8 cellular contexts compared by ENCODE assay signal in genomic region chr5:140647042-140647341, GRCh38. TPM values are rescaled to one million over a fixed set of nuclear protein-coding genes. Genes with fewer than 3 reads are reported as not detected.
A peak's percentile ranks its signal among the peaks of the same experiment; 100 is the strongest.
DNase-seq lines count a peak whose midpoint lies in the region; ATAC-seq and TF ChIP-seq lines count a peak whose summit lies in the region.

No MANE protein-coding gene starts in this region.

- H3K9ac ChIP-seq in mucosa of stomach (ENCODE audit: low read length): peak overlapping the region; percentile 85

- peak overlapping the region; percentile 99 for H3K27ac Mint-ChIP-seq in central memory CD8-positive, alpha-beta T cell (ENCODE audit: low read depth)

- H3K4me1 Mint-ChIP-seq in central memory CD8-positive, alpha-beta T cell: peaks cover 53% of the 10 kb centered on the region

- H3K9me3 ChIP-seq in mucosa of stomach (ENCODE audit: control insufficient read depth, low read length): no peaks in the 10 kb centered on the region

- no peaks in the 10 kb centered on the region for H3K9me3 Mint-ChIP-seq in central memory CD8-positive, alpha-beta T cell

- peaks cover 14% of the 10 kb centered on the region for H3K36me3 ChIP-seq in BJ (ENCODE audit: control insufficient read depth, insufficient read depth, low read length)
- no peaks in the 10 kb centered on the region for H3K36me3 ChIP-seq in mucosa of stomach (ENCODE audit: control insufficient read depth, insufficient read depth, low read length)

- peak overlapping the region; percentile 96 for H3K4me3 Mint-ChIP-seq in central memory CD8-positive, alpha-beta T cell

- H3K36me3 Mint-ChIP-seq in central memory CD8-positive, alpha-beta T cell (ENCODE audit: insufficient read depth): peaks cover 46% of the 10 kb centered on the region

- H3K27me3 Mint-ChIP-seq in central memory CD8-positive, alpha-beta T cell: no peaks in the 10 kb centered on the region

- TF ChIP-seq CTCF in BJ (IDR thresholded peaks at IDR 0.05; ENCODE audit: insufficient read depth, low read depth, low read length): no peak

- POLR2A ChIA-PET in BJ (lab: Charles Lee): interaction anchor here (0.7 kb wide), 1 partner anchor 100 kb away, joined by 4 read pairs; the partner anchor contains the start of gene EIF4EBP3

- peaks cover 6% of the 10 kb centered on the region for H3K4me1 ChIP-seq in mucosa of stomach (ENCODE audit: control insufficient read depth, insufficient read depth, low read length)

- no peaks in the 10 kb centered on the region for H3K27me3 ChIP-seq in BJ (ENCODE audit: control insufficient read depth, insufficient read depth, low read length)
- H3K27me3 ChIP-seq in mucosa of stomach (ENCODE audit: control insufficient read depth, insufficient read depth, low read length): no peaks in the 10 kb centered on the region

- peak overlapping the region; percentile 77 for H3K4me3 ChIP-seq in BJ (ENCODE audit: low read depth, low read length)
- H3K4me3 ChIP-seq in mucosa of stomach (ENCODE audit: low read length): peak overlapping the region; percentile 74

- ATAC-seq in central memory CD8-positive, alpha-beta T cell (replicated peaks; ENCODE audit: extremely low read depth, poor library complexity, severe bottlenecking): peak; percentile 2
- ATAC-seq in GM21367 (IDR thresholded peaks at IDR 0.05; ENCODE audit: unreplicated experiment) (no peak), HG02884 (IDR thresholded peaks at IDR 0.05; ENCODE audit: unreplicated experiment) (no peak)

- DNase-seq in BJ (ENCODE audit: low read depth) (no peak), HT-29 (ENCODE audit: low spot score) (peak; percentile 29), GM19240 (ENCODE audit: insufficient read length, low spot score) (no peak), HK-2 (ENCODE audit: unreplicated experiment) (no peak)
- no peak for DNase-seq in central memory CD8-positive, alpha-beta T cell (ENCODE audit: low spot score in 2 of 2)

- CTCF ChIA-PET in BJ (lab: Yijun Ruan, JAX): interaction anchor here (0.7 to 2.7 kb wide), 5 partner anchors 18 to 287 kb away, joined by 3 to 8 read pairs (median 4); partner anchors contain the start of genes APBB3, EIF4EBP3 and WDR55

RNA-seq across cellular contexts. Expression of gene NDUFA2, which starts 0.4 kb away (rescaled TPM):
- 96.8 and 102 TPM in 2 replicates for polyA plus RNA-seq in BJ (2011; rRNA removed)
- polyA minus RNA-seq in BJ (2011; rRNA and poly(A)+ RNA removed): 10.4 and 11.7 TPM in 2 replicates
- total RNA-seq in HT-29 (2014; rRNA removed; shearing (Covaris generic)): 112 and 134 TPM in 2 replicates

RNA-seq across cellular contexts. Expression of gene IK, which starts 0.6 kb away (rescaled TPM):
- polyA plus RNA-seq in BJ (2011; rRNA removed): 71.8 and 105 TPM in 2 replicates
- polyA minus RNA-seq in BJ (2011; rRNA and poly(A)+ RNA removed): 41.0 and 61.3 TPM in 2 replicates
- 48.3 and 62.7 TPM in 2 replicates for total RNA-seq in HT-29 (2014; rRNA removed; shearing (Covaris generic))

RNA-seq across cellular contexts. Expression of gene TMCO6, which starts 7.7 kb away (rescaled TPM):
- polyA plus RNA-seq in BJ (2011; rRNA removed): 4.8 and 7.5 TPM in 2 replicates
- polyA minus RNA-seq in BJ (2011; rRNA and poly(A)+ RNA removed): 3.2 and 7.0 TPM in 2 replicates
- total RNA-seq in HT-29 (2014; rRNA removed; shearing (Covaris generic)): 39.5 and 52.2 TPM in 2 replicates

RNA-seq across cellular contexts. Expression of gene CD14, which starts 14.0 kb away (rescaled TPM):
- 0.69 and 1.9 TPM in 2 replicates for polyA plus RNA-seq in BJ (2011; rRNA removed)
- 0.09 and 0.46 TPM in 2 replicates for polyA minus RNA-seq in BJ (2011; rRNA and poly(A)+ RNA removed)
- total RNA-seq in HT-29 (2014; rRNA removed; shearing (Covaris generic)): 8.0 and 12.2 TPM in 2 replicates

RNA-seq across cellular contexts. Expression of gene WDR55, which starts 17.7 kb away (rescaled TPM):
- 12.7 and 17.9 TPM in 2 replicates for polyA plus RNA-seq in BJ (2011; rRNA removed)
- 16.8 and 18.9 TPM in 2 replicates for polyA minus RNA-seq in BJ (2011; rRNA and poly(A)+ RNA removed)
- 39.1 and 45.8 TPM in 2 replicates for total RNA-seq in HT-29 (2014; rRNA removed; shearing (Covaris generic))
